8 cellular contexts compared by ENCODE assay signal in genomic region chr5:113034182-113034773, GRCh38. TPM values are rescaled to one million over a fixed set of nuclear protein-coding genes. Genes with fewer than 3 reads are reported as not detected.
DNase-seq lines count a peak whose midpoint lies in the region; ATAC-seq and TF ChIP-seq lines count a peak whose summit lies in the region.

No MANE protein-coding gene starts in this region.

- ATAC-seq in central memory CD8-positive, alpha-beta T cell (replicated peaks; ENCODE audit: extremely low read depth, poor library complexity, severe bottlenecking) = no peak
- peak; percentile 38 for ATAC-seq in lung (ENCODE audit: insufficient read depth, low FRiP score)
- no peak for ATAC-seq in GM21423 (IDR thresholded peaks at IDR 0.05; ENCODE audit: unreplicated experiment)

- H3K4me3 ChIP-seq in lung (no peak overlapping the region), sigmoid colon (no peak overlapping the region)

- H3K4me1 ChIP-seq in lung (ENCODE audit: control insufficient read depth in 2 of 2, insufficient read depth in 2 of 2, low read length in 2 of 2) (peaks cover 0 to 9% of the 10 kb centered on the region in 2 donors), sigmoid colon (peaks cover 0 to 9% (median 0%) of the 10 kb centered on the region in 4 donors)

- H3K27me3 ChIP-seq in lung (ENCODE audit: control insufficient read depth, insufficient read depth) (no peaks in the 10 kb centered on the region), sigmoid colon (no peaks in the 10 kb centered on the region)

- H3K27me3 Mint-ChIP-seq in central memory CD8-positive, alpha-beta T cell = no peaks in the 10 kb centered on the region

- peaks cover 19% of the 10 kb centered on the region for H3K4me1 Mint-ChIP-seq in central memory CD8-positive, alpha-beta T cell

- no peak for TF ChIP-seq EP300 in sigmoid colon (IDR thresholded peaks at IDR 0.05)

- intact Hi-C loops in sigmoid colon (cut with DNase I) = no loop called here

- TF ChIP-seq CTCF in lung (IDR thresholded peaks at IDR 0.05; ENCODE audit: control extremely low read depth, extremely low read depth) = no peak
- TF ChIP-seq CTCF in sigmoid colon (IDR thresholded peaks at IDR 0.05) = no peak

- H3K27ac ChIP-seq in lung (ENCODE audit: low read depth in 1 of 2, low read length in 1 of 2) = no peak overlapping the region
- H3K27ac ChIP-seq in sigmoid colon = no peak overlapping the region

- DNase-seq in EL = peak; percentile 90
- DNase-seq in LHCN-M2 (ENCODE audit: low read depth) = peak; percentile 91
- DNase-seq in central memory CD8-positive, alpha-beta T cell (ENCODE audit: low spot score in 2 of 2) = no peak
- peak; percentile 22 for DNase-seq in lung (ENCODE audit: low spot score)
- DNase-seq in sigmoid colon = no peak
- no peak for DNase-seq in middle frontal gyrus (ENCODE audit: extremely low spot score, low spot score)
- DNase-seq in HuH-7 (ENCODE audit: low spot score) = no peak

- 93 to 96% methylated on average over 13 of the region's 13 CpGs for WGBS in lung, 2 donors
- 93 to 94% methylated on average over 13 of the region's 13 CpGs for WGBS in sigmoid colon, 2 donors

- H3K4me3 Mint-ChIP-seq in central memory CD8-positive, alpha-beta T cell = no peak overlapping the region

- H3K9me3 Mint-ChIP-seq in central memory CD8-positive, alpha-beta T cell = no peaks in the 10 kb centered on the region

- H3K36me3 ChIP-seq in lung (ENCODE audit: control insufficient read depth in 2 of 2, insufficient read depth in 2 of 2, low read length in 2 of 2) (peaks cover 3 to 4% of the 10 kb centered on the region in 2 donors), sigmoid colon (no peaks in the 10 kb centered on the region)

- peak overlapping the region; percentile 36 for H3K27ac Mint-ChIP-seq in central memory CD8-positive, alpha-beta T cell (ENCODE audit: low read depth)

- H3K9me3 ChIP-seq in lung (ENCODE audit: control insufficient read depth in 2 of 2, insufficient read depth in 1 of 2, low read length in 1 of 2) (no peaks in the 10 kb centered on the region), sigmoid colon (no peaks in the 10 kb centered on the region)

- TF ChIP-seq POLR2A in sigmoid colon (IDR thresholded peaks at IDR 0.05) = no peak

- peaks cover 5% of the 10 kb centered on the region for H3K36me3 Mint-ChIP-seq in central memory CD8-positive, alpha-beta T cell (ENCODE audit: insufficient read depth)

RNA-seq across cellular contexts. Expression of gene DCP2, which starts 57.7 kb away (rescaled TPM):
- 12.9 and 14.1 TPM in 2 replicates for total RNA-seq in LHCN-M2 (2014; rRNA removed)
- 3.2 TPM for polyA plus RNA-seq in LHCN-M2 (2012)
- 10 to 100 TPM; 46.2 to 91.5 TPM for total RNA-seq in lung
- 10 to 100 TPM in 1 of 2 donors, 1 to 10 TPM in 1; 9.5 to 12.9 TPM for polyA plus RNA-seq in lung
- total RNA-seq in sigmoid colon = 10 to 100 TPM; 18.1 to 26.8 (median 20.8) TPM
- 10 to 100 TPM in 1 of 3 donors, 1 to 10 TPM in 2; 5.5 to 12.4 (median 9.6) TPM for polyA plus RNA-seq in sigmoid colon

Comparison
In these comparisons a context has a peak if more than half of its experiments do, and no peak if none do; other contexts are left out.
1. DNase-seq: peak in EL (single experiment), LHCN-M2 (single experiment) and lung (single experiment); none in central memory CD8-positive, alpha-beta T cell (0 of 2), sigmoid colon (single experiment), middle frontal gyrus (single experiment) and HuH-7 (single experiment).